ENCODE assay signal across 8 cellular contexts in genomic region chr3:12719984-12720656, GRCh38. TPM values are rescaled to one million over a fixed set of nuclear protein-coding genes. Genes with fewer than 3 reads are reported as not detected.
DNase-seq lines count a peak whose midpoint lies in the region; ATAC-seq and TF ChIP-seq lines count a peak whose summit lies in the region.

No MANE protein-coding gene starts in this region.

- no peaks in the 10 kb centered on the region for H3K36me3 ChIP-seq in BE2C

- ATAC-seq in GM19035 (IDR thresholded peaks at IDR 0.05; ENCODE audit: unreplicated experiment) (peak; percentile 86), HG03460 (IDR thresholded peaks at IDR 0.05; ENCODE audit: unreplicated experiment) (peak; percentile 86)

- no peaks in the 10 kb centered on the region for H3K27me3 ChIP-seq in BE2C
- H3K27me3 ChIP-seq in dorsolateral prefrontal cortex = no peaks in the 10 kb centered on the region

- DNase-seq in BE2C (peak; percentile 62), NCI-H748 (lab: John Stamatoyannopoulos, UW; ENCODE audit: unreplicated experiment) (peak; percentile 77), dorsolateral prefrontal cortex (peak; percentile 31 to 83 (median 64)), medulla oblongata (ENCODE audit: extremely low spot score) (peak; percentile 88)
- peak; percentile 60 to 63 for DNase-seq in activated CD4-positive, alpha-beta T cell treated with anti-CD3 and anti-CD28 coated beads, Interleukin-2, amount 50 U/mL, for 4 hours
- peak; percentile 48 for DNase-seq in stimulated activated CD8-positive, alpha-beta memory T cell treated with anti-CD3 and anti-CD28 coated beads, Interleukin-15, amount 100 ng/mL, for 1 hour (ENCODE audit: low read depth)

- H3K9me3 ChIP-seq in BE2C = no peaks in the 10 kb centered on the region

- H3K27ac ChIP-seq in dorsolateral prefrontal cortex = peak overlapping the region in 1 of 59 donors; percentile 20

- TF ChIP-seq CTCF in BE2C (IDR thresholded peaks at IDR 0.05; ENCODE audit: low read depth, low read length) (peak; percentile 79), dorsolateral prefrontal cortex (IDR thresholded peaks at IDR 0.05 in 54 of 56, conservative IDR thresholded peaks at IDR 0.05 in 2 of 56; ENCODE audit: low read depth in 1 of 56, partially characterized antibody in 56 of 56) (peak; percentile 71 to 95 (median 88))

- H3K4me3 ChIP-seq in BE2C (ENCODE audit: low read depth, low read length) (peak overlapping the region; percentile 49), dorsolateral prefrontal cortex (peak overlapping the region; percentile 25 to 69 (median 53))

- intact Hi-C loops in dorsolateral prefrontal cortex (cut with DNase I) = no loop called here

- H3K4me1 ChIP-seq in BE2C = no peaks in the 10 kb centered on the region

RNA-seq across cellular contexts. Expression of gene TMEM40, which starts 38.9 kb away (rescaled TPM):
- polyA plus RNA-seq in BE2C (2012; ENCODE audit: insufficient read depth, insufficient read length, low read depth) = not detected
- total RNA-seq in dorsolateral prefrontal cortex = 1 to 10 TPM in 5 of 120 experiments, under 1 TPM in 2, not detected in 113; 0.42 to 1.8 (median 1.4) TPM

RNA-seq across cellular contexts. Expression of gene RAF1, which starts 56.2 kb away (rescaled TPM):
- 60.0 TPM for polyA plus RNA-seq in BE2C (2012; ENCODE audit: insufficient read depth, insufficient read length, low read depth)
- total RNA-seq in dorsolateral prefrontal cortex = 100 to 1,000 TPM in 4 of 120 experiments, 10 to 100 TPM in 116; 58.1 to 110 (median 75.9) TPM
